ENCODE assay signal across 1 cellular context in genomic region chr12:69655616-69656336, GRCh38.
TF ChIP-seq lines count a peak whose summit lies in the region.

No MANE protein-coding gene starts in this region.

TF ChIP-seq in HepG2, 621 proteins besides CTCF, POLR2A, EP300 and RAD21 (continued from another document):
- no peak for TF ChIP-seq ZNF639 (CRISPR knock-in tag; conservative IDR thresholded peaks at IDR 0.05)
- no peak for TF ChIP-seq ZNF761 (CRISPR knock-in tag; conservative IDR thresholded peaks at IDR 0.05)
- no peak for TF ChIP-seq ZNF567 (CRISPR knock-in tag; IDR thresholded peaks at IDR 0.05; ENCODE audit: borderline replicate concordance)
- TF ChIP-seq YEATS4 (CRISPR knock-in tag; IDR thresholded peaks at IDR 0.05; ENCODE audit: borderline replicate concordance), result no peak
- TF ChIP-seq RBM22 (optimal IDR thresholded peaks at IDR 0.05; ENCODE audit: low read length), result no peak
- no peak for TF ChIP-seq PHF20 (CRISPR knock-in tag; IDR thresholded peaks at IDR 0.05)
- peak; percentile 57 for TF ChIP-seq TEAD3 (CRISPR knock-in tag; optimal IDR thresholded peaks at IDR 0.05; ENCODE audit: borderline replicate concordance)
- TF ChIP-seq, protein P1, sequence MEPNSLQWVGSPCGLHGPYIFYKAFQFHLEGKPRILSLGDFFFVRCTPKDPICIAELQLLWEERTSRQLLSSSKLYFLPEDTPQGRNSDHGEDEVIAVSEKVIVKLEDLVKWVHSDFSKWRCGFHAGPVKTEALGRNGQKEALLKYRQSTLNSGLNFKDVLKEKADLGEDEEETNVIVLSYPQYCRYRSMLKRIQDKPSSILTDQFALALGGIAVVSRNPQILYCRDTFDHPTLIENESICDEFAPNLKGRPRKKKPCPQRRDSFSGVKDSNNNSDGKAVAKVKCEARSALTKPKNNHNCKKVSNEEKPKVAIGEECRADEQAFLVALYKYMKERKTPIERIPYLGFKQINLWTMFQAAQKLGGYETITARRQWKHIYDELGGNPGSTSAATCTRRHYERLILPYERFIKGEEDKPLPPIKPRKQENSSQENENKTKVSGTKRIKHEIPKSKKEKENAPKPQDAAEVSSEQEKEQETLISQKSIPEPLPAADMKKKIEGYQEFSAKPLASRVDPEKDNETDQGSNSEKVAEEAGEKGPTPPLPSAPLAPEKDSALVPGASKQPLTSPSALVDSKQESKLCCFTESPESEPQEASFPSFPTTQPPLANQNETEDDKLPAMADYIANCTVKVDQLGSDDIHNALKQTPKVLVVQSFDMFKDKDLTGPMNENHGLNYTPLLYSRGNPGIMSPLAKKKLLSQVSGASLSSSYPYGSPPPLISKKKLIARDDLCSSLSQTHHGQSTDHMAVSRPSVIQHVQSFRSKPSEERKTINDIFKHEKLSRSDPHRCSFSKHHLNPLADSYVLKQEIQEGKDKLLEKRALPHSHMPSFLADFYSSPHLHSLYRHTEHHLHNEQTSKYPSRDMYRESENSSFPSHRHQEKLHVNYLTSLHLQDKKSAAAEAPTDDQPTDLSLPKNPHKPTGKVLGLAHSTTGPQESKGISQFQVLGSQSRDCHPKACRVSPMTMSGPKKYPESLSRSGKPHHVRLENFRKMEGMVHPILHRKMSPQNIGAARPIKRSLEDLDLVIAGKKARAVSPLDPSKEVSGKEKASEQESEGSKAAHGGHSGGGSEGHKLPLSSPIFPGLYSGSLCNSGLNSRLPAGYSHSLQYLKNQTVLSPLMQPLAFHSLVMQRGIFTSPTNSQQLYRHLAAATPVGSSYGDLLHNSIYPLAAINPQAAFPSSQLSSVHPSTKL (CRISPR knock-in tag; IDR thresholded peaks at IDR 0.05), result peak; percentile 10; the same call in 1 of the 2 replicates
- TF ChIP-seq CREBL2 (CRISPR knock-in tag; IDR thresholded peaks at IDR 0.05; ENCODE audit: borderline replicate concordance), result no peak
- no peak for TF ChIP-seq GMEB2 (CRISPR knock-in tag; IDR thresholded peaks at IDR 0.05; ENCODE audit: low read depth)
- TF ChIP-seq ZNF350 (CRISPR knock-in tag; IDR thresholded peaks at IDR 0.05; ENCODE audit: borderline replicate concordance, low read depth), result no peak
- TF ChIP-seq ATF1 (CRISPR knock-in tag; IDR thresholded peaks at IDR 0.05), result no peak
- no peak for TF ChIP-seq RORA (CRISPR knock-in tag; IDR thresholded peaks at IDR 0.05)
- TF ChIP-seq, protein P2, sequence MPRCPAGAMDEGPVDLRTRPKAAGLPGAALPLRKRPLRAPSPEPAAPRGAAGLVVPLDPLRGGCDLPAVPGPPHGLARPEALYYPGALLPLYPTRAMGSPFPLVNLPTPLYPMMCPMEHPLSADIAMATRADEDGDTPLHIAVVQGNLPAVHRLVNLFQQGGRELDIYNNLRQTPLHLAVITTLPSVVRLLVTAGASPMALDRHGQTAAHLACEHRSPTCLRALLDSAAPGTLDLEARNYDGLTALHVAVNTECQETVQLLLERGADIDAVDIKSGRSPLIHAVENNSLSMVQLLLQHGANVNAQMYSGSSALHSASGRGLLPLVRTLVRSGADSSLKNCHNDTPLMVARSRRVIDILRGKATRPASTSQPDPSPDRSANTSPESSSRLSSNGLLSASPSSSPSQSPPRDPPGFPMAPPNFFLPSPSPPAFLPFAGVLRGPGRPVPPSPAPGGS (CRISPR knock-in tag; IDR thresholded peaks at IDR 0.05), result no peak
- TF ChIP-seq ZNF446 (CRISPR knock-in tag; IDR thresholded peaks at IDR 0.05), result no peak
- TF ChIP-seq ATF7 (IDR thresholded peaks at IDR 0.05), result peak; percentile 94
- TF ChIP-seq ATF7 (CRISPR knock-in tag; IDR thresholded peaks at IDR 0.05), result no peak
- TF ChIP-seq HBP1 (CRISPR knock-in tag; IDR thresholded peaks at IDR 0.05; ENCODE audit: low read depth), result no peak
